In genomic region chr7:142539901-142540300, GRCh38 we compare ENCODE assay signal across 12 cellular contexts.
DNase-seq lines count a peak whose midpoint lies in the region; ATAC-seq and TF ChIP-seq lines count a peak whose summit lies in the region.
"Had no signal": no experiment of that assay in that cellular context is flagged by ENCODE, and none has a peak within 500 bp of the region (broad histone marks: within the 10 kb centered on the region; RNA-seq: fewer than 3 reads in every experiment).

No MANE protein-coding gene starts in this region.

- DNase-seq in AG08395 (ENCODE audit: low spot score) (peak; percentile 49), ELR (ENCODE audit: low read depth) (peak; percentile 83), fibroblast of lung (ENCODE audit: low read depth in 2 of 2) (peak; percentile 69 to 90), UCSD-AML1 (lab: John Stamatoyannopoulos, UW; ENCODE audit: unreplicated experiment) (no peak), NCI-H446 (lab: John Stamatoyannopoulos, UW) (no peak), midbrain (lab: John Stamatoyannopoulos, UW) (no peak)
- no peak for DNase-seq in activated CD4-positive, alpha-beta memory T cell treated with anti-CD3 and anti-CD28 coated beads, Interleukin-2, amount 10 ng/mL, durations not matched to agents 7 days and 5 days
- DNase-seq: Calu3; central memory CD4-positive, alpha-beta T cell; immature natural killer cell; stimulated activated CD4-positive, alpha-beta T cell treated with anti-CD3 and anti-CD28 coated beads, Interleukin-4, amount 100 ng/mL, for 4 hours had no signal

- CTCF ChIA-PET in activated CD4-positive, alpha-beta memory T cell treated with anti-CD3 and anti-CD28 coated beads, Interleukin-2, amount 10 ng/mL, durations not matched to agents 7 days and 5 days (lab: Charles Lee) = interaction anchor here (2.5 kb wide), 1 partner anchor 18 kb away, joined by 8 read pairs; no protein-coding TSS in a partner anchor

- H3K4me1 Mint-ChIP-seq in activated CD4-positive, alpha-beta memory T cell treated with anti-CD3 and anti-CD28 coated beads, Interleukin-2, amount 10 ng/mL, durations not matched to agents 7 days and 5 days = peaks cover 30% of the 10 kb centered on the region

- POLR2A ChIA-PET in activated CD4-positive, alpha-beta memory T cell treated with anti-CD3 and anti-CD28 coated beads, Interleukin-2, amount 10 ng/mL, durations not matched to agents 7 days and 5 days (lab: Charles Lee) = interaction anchor here (0.6 kb wide), 1 partner anchor 429 kb away, joined by 3 read pairs; no protein-coding TSS in a partner anchor

- no peak for TF ChIP-seq CTCF in fibroblast of lung (conservative IDR thresholded peaks at IDR 0.05 in 1 of 2, IDR thresholded peaks at IDR 0.05 in 1 of 2; ENCODE audit: low read depth in 1 of 2, low read length in 2 of 2)

- no peaks in the 10 kb centered on the region for H3K27me3 ChIP-seq in fibroblast of lung (ENCODE audit: control insufficient read depth, insufficient read depth, low read length)

- ATAC-seq in HG02798 (IDR thresholded peaks at IDR 0.05; ENCODE audit: poor library complexity, unreplicated experiment) = no peak

- H3K27ac ChIP-seq in fibroblast of lung (ENCODE audit: insufficient read depth, low read length) = no peak overlapping the region

- no peak overlapping the region for H2AFZ ChIP-seq in fibroblast of lung (ENCODE audit: low read length)

- no peak overlapping the region for H3K9ac ChIP-seq in fibroblast of lung (ENCODE audit: insufficient read depth, low read length)

- peak overlapping the region; percentile 37 for H3K4me2 ChIP-seq in fibroblast of lung (ENCODE audit: extremely low read depth, insufficient read depth, low read length)

- no peak overlapping the region for H3K4me3 ChIP-seq in fibroblast of lung (replicated peaks in 1 of 4; ENCODE audit: control extremely low read depth in 1 of 4, insufficient read depth in 1 of 4, low read depth in 3 of 4, low read length in 4 of 4)

- no peaks in the 10 kb centered on the region for H3K27me3 Mint-ChIP-seq in activated CD4-positive, alpha-beta memory T cell treated with anti-CD3 and anti-CD28 coated beads, Interleukin-2, amount 10 ng/mL, durations not matched to agents 7 days and 5 days

- no peaks in the 10 kb centered on the region for H3K9me3 Mint-ChIP-seq in activated CD4-positive, alpha-beta memory T cell treated with anti-CD3 and anti-CD28 coated beads, Interleukin-2, amount 10 ng/mL, durations not matched to agents 7 days and 5 days
- H3K9me3 Mint-ChIP-seq: immature natural killer cell had no signal

- H4K20me1 ChIP-seq in fibroblast of lung (ENCODE audit: control insufficient read depth, extremely low read depth, insufficient read depth, low read length) = no peaks in the 10 kb centered on the region

- no peaks in the 10 kb centered on the region for H3K9me3 ChIP-seq in fibroblast of lung (ENCODE audit: control insufficient read depth, insufficient read depth, low read depth, low read length)

- peak overlapping the region; percentile 37 for H3K27ac Mint-ChIP-seq in activated CD4-positive, alpha-beta memory T cell treated with anti-CD3 and anti-CD28 coated beads, Interleukin-2, amount 10 ng/mL, durations not matched to agents 7 days and 5 days
- H3K27ac Mint-ChIP-seq: immature natural killer cell had no signal

- H3K4me1 ChIP-seq in fibroblast of lung (ENCODE audit: control insufficient read depth, extremely low read depth, insufficient read depth, low read length) = peaks cover 20% of the 10 kb centered on the region

- H3K36me3 ChIP-seq in fibroblast of lung (ENCODE audit: control insufficient read depth, insufficient read depth, low read length) = no peaks in the 10 kb centered on the region

- H3K36me3 Mint-ChIP-seq in activated CD4-positive, alpha-beta memory T cell treated with anti-CD3 and anti-CD28 coated beads, Interleukin-2, amount 10 ng/mL, durations not matched to agents 7 days and 5 days (ENCODE audit: low read depth) = no peaks in the 10 kb centered on the region
- H3K36me3 Mint-ChIP-seq: immature natural killer cell had no signal

- no peaks in the 10 kb centered on the region for H3K79me2 ChIP-seq in fibroblast of lung (ENCODE audit: control insufficient read depth, insufficient read depth, low read length)

- H3K4me3 Mint-ChIP-seq in activated CD4-positive, alpha-beta memory T cell treated with anti-CD3 and anti-CD28 coated beads, Interleukin-2, amount 10 ng/mL, durations not matched to agents 7 days and 5 days = no peak overlapping the region
- H3K4me3 Mint-ChIP-seq: immature natural killer cell had no signal

Comparison
In these comparisons a context has a peak if more than half of its experiments do, and no peak if none do; other contexts are left out.
1. DNase-seq: peak in AG08395 (single experiment), ELR (single experiment) and fibroblast of lung (2 of 2); none in activated CD4-positive, alpha-beta memory T cell treated with anti-CD3 and anti-CD28 coated beads, Interleukin-2, amount 10 ng/mL, durations not matched to agents 7 days and 5 days (single experiment), UCSD-AML1 (single experiment), NCI-H446 (0 of 2) and midbrain (single experiment).